In genomic region chr7:102942883-102943261, GRCh38 we compare ENCODE assay signal across 19 cellular contexts. TPM values are rescaled to one million over a fixed set of nuclear protein-coding genes. Genes with fewer than 3 reads are reported as not detected.
DNase-seq lines count a peak whose midpoint lies in the region; ATAC-seq, FAIRE-seq and TF ChIP-seq lines count a peak whose summit lies in the region.
"Had no signal": no experiment of that assay in that cellular context is flagged by ENCODE, and none has a peak within 500 bp of the region (broad histone marks: within the 10 kb centered on the region; RNA-seq: fewer than 3 reads in every experiment).

No MANE protein-coding gene starts in this region.

- H3K9ac ChIP-seq in SK-N-SH = no peak overlapping the region
- H3K9ac ChIP-seq in mesenchymal stem cell (ENCODE audit: low read length) = peak overlapping the region; percentile 60

- no peak overlapping the region for H2BK15ac ChIP-seq in mesenchymal stem cell (ENCODE audit: low read depth, poor library complexity, severe bottlenecking)

- no peak overlapping the region for H2BK120ac ChIP-seq in mesenchymal stem cell (ENCODE audit: low read depth, low read length)

- H2AFZ ChIP-seq in SK-N-SH (ENCODE audit: low read depth) (no peak overlapping the region), mesenchymal stem cell (ENCODE audit: low read depth, low read length) (no peak overlapping the region)

- H3K9me2 ChIP-seq in SK-N-SH = no peaks in the 10 kb centered on the region

- no peak overlapping the region for H3K4me2 ChIP-seq in SK-N-SH
- no peak overlapping the region for H3K4me2 ChIP-seq in mesenchymal stem cell (ENCODE audit: low read length, poor library complexity, severe bottlenecking)

- no peaks in the 10 kb centered on the region for H4K20me1 ChIP-seq in SK-N-SH (ENCODE audit: insufficient read depth)

- CTCF ChIA-PET in SK-N-SH (lab: Yijun Ruan, JAX) = interaction anchor here (0.6 to 3.0 kb wide), 4 partner anchors 9 to 132 kb away, joined by 3 to 9 read pairs (median 4); partner anchors contain the start of genes ARMC10 and FBXL13

- no peak overlapping the region for H2AK5ac ChIP-seq in mesenchymal stem cell (ENCODE audit: low read length, severe bottlenecking)

- H3F3A ChIP-seq in SK-N-SH (replicated peaks; ENCODE audit: insufficient read depth) = no peaks in the 10 kb centered on the region

- no peak overlapping the region for H3K23ac ChIP-seq in mesenchymal stem cell (ENCODE audit: low read length in 2 of 2)

- H3K27me3 ChIP-seq in SK-N-SH (ENCODE audit: insufficient read depth) (no peaks in the 10 kb centered on the region), mesenchymal stem cell (ENCODE audit: control insufficient read depth in 1 of 2, insufficient read depth in 1 of 2, low read length in 2 of 2) (no peaks in the 10 kb centered on the region), vagina (no peaks in the 10 kb centered on the region), HAP-1 (ENCODE audit: low read depth) (no peaks in the 10 kb centered on the region), gastroesophageal sphincter (no peaks in the 10 kb centered on the region)

- no peak overlapping the region for H2BK12ac ChIP-seq in mesenchymal stem cell (ENCODE audit: low read length in 2 of 2)

- DNase-seq in SK-N-SH (peak; percentile 41), mesenchymal stem cell (no peak), vagina (ENCODE audit: extremely low spot score in 2 of 2) (no peak), HAP-1 (ENCODE audit: low spot score in 2 of 2) (no peak)
- DNase-seq in activated CD4-positive, CD25-positive, alpha-beta regulatory T cell treated with anti-CD3 and anti-CD28 coated beads, Interleukin-2, amount 50 U/mL, for 72 hours = no peak
- DNase-seq: CD8-positive, alpha-beta T cell; DND-41; GDM1; KBM-7; NCI-H1092 treated with DMSO at 0.1 percent for 48 hours; NCI-H1694 treated with DMSO at 0.1 percent for 48 hours; NCI-H2171; NCI-H82 had no signal

- H3K9me3 ChIP-seq in SK-N-SH (no peaks in the 10 kb centered on the region), mesenchymal stem cell (ENCODE audit: control insufficient read depth, low read length) (no peaks in the 10 kb centered on the region), vagina (no peaks in the 10 kb centered on the region), HAP-1 (no peaks in the 10 kb centered on the region), gastroesophageal sphincter (no peaks in the 10 kb centered on the region)

- no peak overlapping the region for H3K4ac ChIP-seq in mesenchymal stem cell (ENCODE audit: low read depth in 1 of 2, low read length in 2 of 2)

- no peak; the same call in 1 of the 2 replicates for TF ChIP-seq RAD21 in SK-N-SH (IDR thresholded peaks at IDR 0.05; ENCODE audit: low read length)

- intact Hi-C loops in vagina (cut with DNase I) = no loop called here

- no peak overlapping the region for H4K8ac ChIP-seq in mesenchymal stem cell (ENCODE audit: low read length)

- ATAC-seq in gastroesophageal sphincter = no peak
- ATAC-seq: CD8-positive, alpha-beta T cell; Panc1; Right ventricle myocardium inferior had no signal

- H3K79me1 ChIP-seq in mesenchymal stem cell (replicated peaks; ENCODE audit: low read length, poor library complexity, severe bottlenecking) = peaks cover 2% of the 10 kb centered on the region

- H3K4me1 ChIP-seq in SK-N-SH (ENCODE audit: control insufficient read depth in 1 of 2, insufficient read depth in 2 of 2, low read depth in 1 of 2, low read length in 1 of 2) (peaks cover 15 to 33% of the 10 kb centered on the region in 2 experiments; a peak in 3 of 4 replicates), mesenchymal stem cell (ENCODE audit: control insufficient read depth, insufficient read depth, low read depth, low read length) (no peaks in the 10 kb centered on the region), vagina (peaks cover 9% of the 10 kb centered on the region), HAP-1 (peaks cover 27% of the 10 kb centered on the region), gastroesophageal sphincter (peaks cover 0 to 31% (median 7%) of the 10 kb centered on the region in 3 donors)

- no peak overlapping the region for H2BK5ac ChIP-seq in mesenchymal stem cell (ENCODE audit: low read depth, low read length, poor library complexity, severe bottlenecking)

- no peaks in the 10 kb centered on the region for H3K79me2 ChIP-seq in SK-N-SH (ENCODE audit: insufficient read depth)

- H3K4me3 ChIP-seq in SK-N-SH (ENCODE audit: low read depth in 2 of 2, low read length in 1 of 2) = no peak overlapping the region
- H3K4me3 ChIP-seq in mesenchymal stem cell (ENCODE audit: insufficient read depth in 1 of 2, low read depth in 1 of 2, low read length in 2 of 2) = no peak overlapping the region
- H3K4me3 ChIP-seq in vagina = no peak overlapping the region
- H3K4me3 ChIP-seq in HAP-1 = no peak overlapping the region
- no peak overlapping the region for H3K4me3 ChIP-seq in gastroesophageal sphincter

- TF ChIP-seq CTCF in SK-N-SH (IDR thresholded peaks at IDR 0.05) (no peak), vagina (IDR thresholded peaks at IDR 0.05) (no peak), gastroesophageal sphincter (IDR thresholded peaks at IDR 0.05) (no peak)

- peak overlapping the region; percentile 64 to 74 for H3K27ac ChIP-seq in SK-N-SH (ENCODE audit: low read depth in 2 of 2, low read length in 1 of 2)
- H3K27ac ChIP-seq in mesenchymal stem cell (ENCODE audit: low read length, poor library complexity, severe bottlenecking) = no peak overlapping the region
- peak overlapping the region; percentile 20 for H3K27ac ChIP-seq in vagina
- H3K27ac ChIP-seq in gastroesophageal sphincter = no peak overlapping the region

- H3K14ac ChIP-seq in mesenchymal stem cell (ENCODE audit: low read length in 2 of 2) = no peak overlapping the region

- in situ Hi-C loops in HAP-1 (cut with MboI; ENCODE audit: low sequenced_read_pairs) = no loop called here

- FAIRE-seq in endometrium (lab: Jason Lieb, UNC) = peak; percentile 88
- FAIRE-seq: D721Med, GM12892 had no signal

- TF ChIP-seq EP300 in SK-N-SH (IDR thresholded peaks at IDR 0.05; ENCODE audit: borderline replicate concordance in 1 of 2, low read depth in 1 of 2, low read length in 1 of 2) (peak in 1 of 2 experiments; percentile 89; a peak in 2 of 4 replicates), gastroesophageal sphincter (IDR thresholded peaks at IDR 0.05) (no peak)

- no peak overlapping the region for H3K18ac ChIP-seq in mesenchymal stem cell (ENCODE audit: low read depth in 1 of 2, low read length in 2 of 2)

- no peak overlapping the region for H4K91ac ChIP-seq in mesenchymal stem cell (ENCODE audit: low read length)

- POLR2A ChIA-PET in SK-N-SH (lab: Yijun Ruan, JAX) = no interaction called here

- WGBS in SK-N-SH (ENCODE audit: low lambda C conversion rate) = 94% methylated on average over 1 of the region's 1 CpG
- WGBS in mesenchymal stem cell = 100% methylated on average over 1 of the region's 1 CpG
- 43 to 94% methylated on average over 1 of the region's 1 CpG for WGBS in gastroesophageal sphincter (ENCODE audit: low coverage in 1 of 2), 2 donors

- no peak for TF ChIP-seq POLR2A in vagina (IDR thresholded peaks at IDR 0.05)
- no peak for TF ChIP-seq POLR2A in gastroesophageal sphincter (IDR thresholded peaks at IDR 0.05)

- H3K36me3 ChIP-seq in SK-N-SH (replicated peaks in 1 of 2; ENCODE audit: control insufficient read depth in 1 of 2, insufficient read depth in 2 of 2, low read length in 1 of 2) (peaks cover 0 to 8% of the 10 kb centered on the region in 2 experiments), mesenchymal stem cell (ENCODE audit: control insufficient read depth in 1 of 2, insufficient read depth in 2 of 2, low read depth in 1 of 2, low read length in 2 of 2) (peaks cover 2 to 13% of the 10 kb centered on the region in 2 experiments), vagina (no peaks in the 10 kb centered on the region), HAP-1 (replicated peaks) (no peaks in the 10 kb centered on the region), gastroesophageal sphincter (no peaks in the 10 kb centered on the region)

TF ChIP-seq in SK-N-SH, 30 proteins besides CTCF, POLR2A, EP300 and RAD21:
- no peak for TF ChIP-seq TAF1 (IDR thresholded peaks at IDR 0.05; ENCODE audit: borderline replicate concordance, low read depth, low read length)
- TF ChIP-seq CHD2 (IDR thresholded peaks at IDR 0.05; ENCODE audit: low read length, partially characterized antibody) = peak; percentile 75
- no peak for TF ChIP-seq YY1 (IDR thresholded peaks at IDR 0.05; ENCODE audit: low read depth)
- TF ChIP-seq RCOR1 (IDR thresholded peaks at IDR 0.05; ENCODE audit: low read length) = peak; percentile 82
- no peak for TF ChIP-seq RXRA (IDR thresholded peaks at IDR 0.05; ENCODE audit: borderline replicate concordance, low read depth)
- TF ChIP-seq TCF12 (IDR thresholded peaks at IDR 0.05) = no peak; the same call in 1 of the 2 replicates
- TF ChIP-seq GATA2 (CRISPR knock-in tag; IDR thresholded peaks at IDR 0.05) = peak; percentile 51
- 0 out of 2 replicates have a peak, but pooled peaks have one; percentile 24 for TF ChIP-seq TEAD4 (IDR thresholded peaks at IDR 0.05; ENCODE audit: borderline replicate concordance, insufficient read depth)
- TF ChIP-seq SIN3A (IDR thresholded peaks at IDR 0.05; ENCODE audit: borderline replicate concordance, low read depth, low read length) = no peak
- TF ChIP-seq NFIC (IDR thresholded peaks at IDR 0.05; ENCODE audit: borderline replicate concordance) = no peak
- peak; percentile 31; the same call in 1 of the 2 replicates for TF ChIP-seq POLR2AphosphoS5 (IDR thresholded peaks at IDR 0.05; ENCODE audit: low read depth, low read length)
- no peak for TF ChIP-seq NRF1 (IDR thresholded peaks at IDR 0.05; ENCODE audit: low read depth, low read length)
- TF ChIP-seq USF1 (IDR thresholded peaks at IDR 0.05; ENCODE audit: borderline replicate concordance, low read depth) = no peak
- TF ChIP-seq EZH2phosphoT487 (IDR thresholded peaks at IDR 0.05; ENCODE audit: borderline replicate concordance, low read depth) = no peak
- TF ChIP-seq JUND (IDR thresholded peaks at IDR 0.05) = no peak
TF ChIP-seq in SK-N-SH: peak in this region for 5.

RNA-seq across cellular contexts. Expression of gene LRRC17, which starts 30.1 kb away (rescaled TPM):
- 101 and 138 TPM in 2 replicates for polyA plus RNA-seq in SK-N-SH (2012; rRNA removed)
- 138 and 169 TPM in 2 replicates for polyA plus RNA-seq in SK-N-SH (2012; cell fraction: cytosol; rRNA removed)
- 35.8 and 67.6 TPM in 2 replicates for polyA plus RNA-seq in SK-N-SH (2012; cell fraction: nucleus; rRNA removed)
- polyA plus RNA-seq in mesenchymal stem cell (2013, experiment 1 of 2) = 17.6 TPM
- polyA plus RNA-seq in mesenchymal stem cell (2013, experiment 2 of 2) = 18.7 TPM
- total RNA-seq in vagina = 2.9 TPM
- total RNA-seq in gastroesophageal sphincter = 1 to 10 TPM; 1.5 to 7.6 (median 3.1) TPM
- total RNA-seq: CD8-positive, alpha-beta T cell had no signal

Comparison
In these comparisons a context has a peak if more than half of its experiments do, and no peak if none do; other contexts are left out.
1. H3K27ac ChIP-seq: peak in SK-N-SH (2 of 2) and vagina (single experiment); none in mesenchymal stem cell (single experiment) and gastroesophageal sphincter (0 of 4).